In the genomic region with DNA sequence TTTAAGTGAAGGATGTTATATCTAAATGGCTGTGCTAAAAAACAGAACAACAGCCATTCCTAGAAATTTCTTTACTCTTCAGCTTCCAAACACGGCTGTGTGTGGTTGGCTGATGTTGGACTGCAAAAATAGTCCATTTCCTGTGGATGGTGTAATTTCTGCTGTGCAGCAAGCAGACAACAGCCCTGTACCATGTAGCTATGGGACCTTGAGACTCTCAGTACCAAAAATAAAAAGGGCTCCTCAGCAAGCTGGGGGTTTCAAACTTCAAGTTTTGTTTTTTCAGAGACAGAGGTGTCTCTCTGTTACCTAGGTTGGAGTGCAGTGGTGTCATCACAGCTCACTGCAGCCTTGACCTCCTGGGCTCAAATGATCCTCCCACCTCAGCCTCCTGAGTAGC, we compare ENCODE assay signal across 11 cellular contexts.
DNase-seq lines count a peak whose midpoint lies in the region; ATAC-seq lines count a peak whose summit lies in the region.
"Had no signal": no experiment of that assay in that cellular context is flagged by ENCODE, and none has a peak within 500 bp of the region (broad histone marks: within the 10 kb centered on the region; RNA-seq: fewer than 3 reads in every experiment).

No MANE protein-coding gene starts in this region.

- ATAC-seq in GM18517 (IDR thresholded peaks at IDR 0.05; ENCODE audit: unreplicated experiment) (peak; percentile 42), GM21576 (IDR thresholded peaks at IDR 0.05; ENCODE audit: unreplicated experiment) (peak; percentile 68), HG03469 (IDR thresholded peaks at IDR 0.05; ENCODE audit: unreplicated experiment) (peak; percentile 47)
- ATAC-seq: gastroesophageal sphincter, GM23338 had no signal

- DNase-seq in germinal center (ENCODE audit: low spot score), result peak; percentile 10
- DNase-seq in epidermal melanocyte (ENCODE audit: insufficient read length, low spot score), result no peak
- no peak for DNase-seq in glomerular visceral epithelial cell (ENCODE audit: extremely low spot score)
- DNase-seq in posterior cingulate gyrus, result no peak
- DNase-seq: activated CD4-positive, CD25-positive, alpha-beta regulatory T cell; COR-L47 had no signal

- intact Hi-C loops in posterior cingulate gyrus (cut with DNase I), result no loop called here
